Comparison of ENCODE assay signal across 8 cellular contexts in genomic region chr10:119028445-119028899, GRCh38. TPM values are rescaled to one million over a fixed set of nuclear protein-coding genes. Genes with fewer than 3 reads are reported as not detected.
A peak's percentile ranks its signal among the peaks of the same experiment; 100 is the strongest.
DNase-seq lines count a peak whose midpoint lies in the region; ATAC-seq and TF ChIP-seq lines count a peak whose summit lies in the region.
"Not testable (repeated sequence)": the region's sequence is repeated elsewhere in the genome, so short reads cannot be mapped to it uniquely, and the experiment has no call there.

No MANE protein-coding gene starts in this region.

- H3K27ac Mint-ChIP-seq in CD4-positive, alpha-beta memory T cell, result peak overlapping the region in 2 of 7 donors; percentile 42 to 72
- not testable (repeated sequence) for H3K27ac Mint-ChIP-seq in activated CD8-positive, alpha-beta memory T cell treated with anti-CD3 and anti-CD28 coated beads, Interleukin-2, amount 10 ng/mL, durations not matched to agents 7 days and 5 days; glutamatergic neuron (ENCODE audit: unreplicated experiment)
- peak overlapping the region; percentile 40 for H3K27ac Mint-ChIP-seq in MCF 10A (ENCODE audit: low read depth, unreplicated experiment)

- peaks cover 6 to 30% (median 15%) of the 10 kb centered on the region in 4 donors for H3K4me1 Mint-ChIP-seq in CD4-positive, alpha-beta memory T cell
- peaks cover 22% of the 10 kb centered on the region for H3K4me1 Mint-ChIP-seq in activated CD8-positive, alpha-beta memory T cell treated with anti-CD3 and anti-CD28 coated beads, Interleukin-2, amount 10 ng/mL, durations not matched to agents 7 days and 5 days
- H3K4me1 Mint-ChIP-seq in MCF 10A (ENCODE audit: insufficient read depth, unreplicated experiment), result peaks cover 43% of the 10 kb centered on the region
- H3K4me1 Mint-ChIP-seq in glutamatergic neuron (ENCODE audit: low read depth, unreplicated experiment), result peaks cover 20% of the 10 kb centered on the region

- H3K36me3 Mint-ChIP-seq in CD4-positive, alpha-beta memory T cell; activated CD8-positive, alpha-beta memory T cell treated with anti-CD3 and anti-CD28 coated beads, Interleukin-2, amount 10 ng/mL, durations not matched to agents 7 days and 5 days; glutamatergic neuron (ENCODE audit: unreplicated experiment): not testable (repeated sequence)
- H3K36me3 Mint-ChIP-seq in MCF 10A (ENCODE audit: insufficient read depth, unreplicated experiment), result peaks cover 20% of the 10 kb centered on the region

- not testable (repeated sequence) for H3K4me3 ChIP-seq in CD4-positive, alpha-beta memory T cell (ENCODE audit: low read length in 2 of 2); NT2/D1 (ENCODE audit: insufficient read length, low read depth); thyroid gland (replicated peaks in 1 of 3)
- H3K4me3 ChIP-seq in mesodermal cell (ENCODE audit: extremely low read depth, insufficient read depth, low read length, poor library complexity, severe bottlenecking) (peak overlapping the region; percentile 9), psoas muscle (peak overlapping the region; percentile 61)

- H3K27ac ChIP-seq in CD4-positive, alpha-beta memory T cell (ENCODE audit: low read depth, low read length); mesodermal cell (ENCODE audit: low read depth, low read length, severe bottlenecking): not testable (repeated sequence)
- peak overlapping the region; percentile 83 for H3K27ac ChIP-seq in psoas muscle
- peak overlapping the region in 2 of 3 donors; percentile 69 to 75 for H3K27ac ChIP-seq in thyroid gland

- not testable (repeated sequence) for ATAC-seq in activated CD8-positive, alpha-beta memory T cell treated with anti-CD3 and anti-CD28 coated beads, Interleukin-2, amount 10 ng/mL, durations not matched to agents 7 days and 5 days
- peak in 2 of 4 donors; percentile 3 to 5 for ATAC-seq in psoas muscle

- H3K9ac ChIP-seq in NT2/D1 (ENCODE audit: insufficient read length, low read depth), result peak overlapping the region; percentile 21

- CTCF ChIA-PET in CD4-positive, alpha-beta memory T cell (lab: Charles Lee; ENCODE audit: partially characterized antibody), result not testable (repeated sequence)
- CTCF ChIA-PET in activated CD8-positive, alpha-beta memory T cell treated with anti-CD3 and anti-CD28 coated beads, Interleukin-2, amount 10 ng/mL, durations not matched to agents 7 days and 5 days (lab: Charles Lee), result interaction anchor here (1.6 kb wide), 1 partner anchor 16 kb away, joined by 3 read pairs; no protein-coding TSS in a partner anchor
- CTCF ChIA-PET in MCF 10A (lab: Yijun Ruan, JAX), result interaction anchor here (0.5 to 0.6 kb wide), 3 partner anchors 75 to 309 kb away, joined by 3 to 4 read pairs (median 3); no protein-coding TSS in a partner anchor

- H3K27me3 Mint-ChIP-seq in CD4-positive, alpha-beta memory T cell; activated CD8-positive, alpha-beta memory T cell treated with anti-CD3 and anti-CD28 coated beads, Interleukin-2, amount 10 ng/mL, durations not matched to agents 7 days and 5 days; MCF 10A (ENCODE audit: insufficient read depth, unreplicated experiment); glutamatergic neuron (ENCODE audit: unreplicated experiment): not testable (repeated sequence)

- not testable (repeated sequence) for H3K4me1 ChIP-seq in CD4-positive, alpha-beta memory T cell (ENCODE audit: insufficient read depth, low read length)
- H3K4me1 ChIP-seq in NT2/D1 (ENCODE audit: insufficient read depth, insufficient read length) (peaks cover 15% of the 10 kb centered on the region), mesodermal cell (ENCODE audit: control insufficient read depth, insufficient read depth, low read length, poor library complexity, severe bottlenecking) (peaks cover 27% of the 10 kb centered on the region), psoas muscle (peaks cover 28% of the 10 kb centered on the region), thyroid gland (peaks cover 35 to 36% of the 10 kb centered on the region in 2 donors)

- BruUV-seq in MCF 10A (replicated peaks; lab: Mats Ljungman, UMichigan), result not testable (repeated sequence)

- DNase-seq in CD4-positive, alpha-beta memory T cell; NT2/D1 (ENCODE audit: low read depth, low spot score); activated CD8-positive, alpha-beta memory T cell treated with anti-CD3 and anti-CD28 coated beads, Interleukin-2, amount 10 ng/mL, durations not matched to agents 7 days and 5 days; MCF 10A (ENCODE audit: unreplicated experiment); glutamatergic neuron; psoas muscle; thyroid gland: not testable (repeated sequence)

- TF ChIP-seq POLR2A in thyroid gland (IDR thresholded peaks at IDR 0.05), result not testable (repeated sequence)

- intact Hi-C loops in CD4-positive, alpha-beta memory T cell (cut with micrococcal nuclease), result loop anchor here (2.0 kb wide), 1 partner anchor 274 kb away; the partner anchor contains the start of gene CACUL1
- intact Hi-C loops in MCF 10A (cut with micrococcal nuclease) (loop anchor here (5.0 to 10.0 kb wide), 2 partner anchors 74 to 276 kb away; partner anchors contain the start of gene CACUL1), psoas muscle (cut with DNase I) (loop anchor here (10.0 kb wide), 3 partner anchors 154 to 284 kb away; partner anchors contain the start of gene CACUL1 (in 1 of the 2))
- intact Hi-C loops in thyroid gland (cut with DNase I), result not testable (repeated sequence)

- not testable (repeated sequence) for H3K9me3 ChIP-seq in CD4-positive, alpha-beta memory T cell (ENCODE audit: control insufficient read depth in 1 of 2, low read length in 2 of 2); NT2/D1 (ENCODE audit: insufficient read depth, low read length); mesodermal cell (ENCODE audit: control insufficient read depth, low read length); psoas muscle; thyroid gland

- POLR2A ChIA-PET in CD4-positive, alpha-beta memory T cell (lab: Charles Lee; ENCODE audit: partially characterized antibody), result interaction anchor here (0.7 to 3.9 kb wide), 6 partner anchors 12 to 274 kb away, joined by 3 to 12 read pairs (median 7); partner anchors contain the start of genes CACUL1, EIF3A and SFXN4
- POLR2A ChIA-PET in MCF 10A (lab: Yijun Ruan, JAX), result interaction anchor here (3.8 to 4.5 kb wide), 2 partner anchors 23 to 274 kb away, joined by 28 to 33 read pairs; partner anchors contain the start of gene CACUL1

- not testable (repeated sequence) for TF ChIP-seq CTCF in MCF 10A (IDR thresholded peaks at IDR 0.05; ENCODE audit: unreplicated experiment); glutamatergic neuron (IDR thresholded peaks at IDR 0.05; ENCODE audit: partially characterized antibody, unreplicated experiment); psoas muscle (IDR thresholded peaks at IDR 0.05); thyroid gland (IDR thresholded peaks at IDR 0.05)

- WGBS in mesodermal cell (ENCODE audit: insufficient coverage in 2 of 2), 2 experiments, result 40 to 61% methylated on average over 5 to 7 of the region's 10 CpGs
- WGBS in psoas muscle, 3 donors, result 56 to 66% (median 58%) methylated on average over 10 of the region's 10 CpGs
- 73 to 75% methylated on average over 9 to 10 of the region's 10 CpGs for WGBS in thyroid gland, 2 donors

- not testable (repeated sequence) for H3K27me3 ChIP-seq in CD4-positive, alpha-beta memory T cell (ENCODE audit: insufficient read depth, low read length); NT2/D1 (ENCODE audit: insufficient read depth, insufficient read length); psoas muscle (ENCODE audit: insufficient read depth in 3 of 3, low read length in 2 of 3); thyroid gland

- H3K4me3 Mint-ChIP-seq in CD4-positive, alpha-beta memory T cell, result peak overlapping the region; percentile 78 to 85 (median 80)
- peak overlapping the region; percentile 43 for H3K4me3 Mint-ChIP-seq in activated CD8-positive, alpha-beta memory T cell treated with anti-CD3 and anti-CD28 coated beads, Interleukin-2, amount 10 ng/mL, durations not matched to agents 7 days and 5 days
- H3K4me3 Mint-ChIP-seq in MCF 10A (ENCODE audit: unreplicated experiment) (peak overlapping the region; percentile 52), glutamatergic neuron (ENCODE audit: unreplicated experiment) (peak overlapping the region; percentile 79)

- H3K36me3 ChIP-seq in CD4-positive, alpha-beta memory T cell (ENCODE audit: insufficient read depth, low read length); NT2/D1 (ENCODE audit: insufficient read depth, insufficient read length, low read length); psoas muscle (ENCODE audit: insufficient read depth in 1 of 2, low read depth in 1 of 2); thyroid gland: not testable (repeated sequence)
- H3K36me3 ChIP-seq in mesodermal cell (ENCODE audit: control insufficient read depth, insufficient read depth, low read length), result peaks cover 14% of the 10 kb centered on the region

- H3K9me3 Mint-ChIP-seq in CD4-positive, alpha-beta memory T cell; activated CD8-positive, alpha-beta memory T cell treated with anti-CD3 and anti-CD28 coated beads, Interleukin-2, amount 10 ng/mL, durations not matched to agents 7 days and 5 days (ENCODE audit: low read depth); MCF 10A (ENCODE audit: unreplicated experiment); glutamatergic neuron (ENCODE audit: unreplicated experiment): not testable (repeated sequence)

RNA-seq across cellular contexts. Expression of gene NANOS1, which starts 1.0 kb away (rescaled TPM):
- total RNA-seq in CD4-positive, alpha-beta memory T cell, result under 1 TPM; 0.49 to 0.64 TPM
- under 1 TPM in 1 of 2 donors, not detected in 1; 0.11 TPM for polyA plus RNA-seq in CD4-positive, alpha-beta memory T cell
- total RNA-seq in activated CD8-positive, alpha-beta memory T cell treated with anti-CD3 and anti-CD28 coated beads, Interleukin-2, amount 10 ng/mL, durations not matched to agents 7 days and 5 days, result under 1 TPM; 0.23 to 0.28 TPM
- total RNA-seq in MCF 10A (2022) (2.2 and 3.8 TPM in 2 replicates), glutamatergic neuron (ENCODE audit: unreplicated experiment) (34.0 TPM), psoas muscle (10 to 100 TPM in 3 of 4 donors, 1 to 10 TPM in 1; 9.7 to 59.4 (median 17.1) TPM), thyroid gland (10 to 100 TPM; 16.5 to 25.0 (median 20.4) TPM)
- 3.1 TPM for polyA plus RNA-seq in mesodermal cell (2013, experiment 1 of 2)
- 3.9 TPM for polyA plus RNA-seq in mesodermal cell (2013, experiment 2 of 2)
- polyA plus RNA-seq in psoas muscle, result 10 to 100 TPM in 2 of 3 donors, 1 to 10 TPM in 1; 1.4 to 32.8 (median 30.7) TPM

RNA-seq across cellular contexts. Expression of gene EIF3A, which starts 52.1 kb away (rescaled TPM):
- 100 to 1,000 TPM; 122 to 129 TPM for total RNA-seq in CD4-positive, alpha-beta memory T cell
- 10 to 100 TPM; 29.8 to 81.7 TPM for polyA plus RNA-seq in CD4-positive, alpha-beta memory T cell
- total RNA-seq in activated CD8-positive, alpha-beta memory T cell treated with anti-CD3 and anti-CD28 coated beads, Interleukin-2, amount 10 ng/mL, durations not matched to agents 7 days and 5 days, result 100 to 1,000 TPM; 131 to 162 TPM
- total RNA-seq in MCF 10A (2022), result 190 and 226 TPM in 2 replicates
- total RNA-seq in glutamatergic neuron (ENCODE audit: unreplicated experiment), result 110 TPM
- polyA plus RNA-seq in mesodermal cell (2013, experiment 1 of 2), result 130 TPM
- 144 TPM for polyA plus RNA-seq in mesodermal cell (2013, experiment 2 of 2)
- total RNA-seq in psoas muscle, result 100 to 1,000 TPM; 148 to 226 (median 190) TPM
- 100 to 1,000 TPM in 2 of 3 donors, 10 to 100 TPM in 1; 71.3 to 120 (median 108) TPM for polyA plus RNA-seq in psoas muscle
- 100 to 1,000 TPM in 2 of 4 donors, 10 to 100 TPM in 2; 85.6 to 113 (median 102) TPM for total RNA-seq in thyroid gland
